ENCODE assay signal across 33 cellular contexts in the genomic region with DNA sequence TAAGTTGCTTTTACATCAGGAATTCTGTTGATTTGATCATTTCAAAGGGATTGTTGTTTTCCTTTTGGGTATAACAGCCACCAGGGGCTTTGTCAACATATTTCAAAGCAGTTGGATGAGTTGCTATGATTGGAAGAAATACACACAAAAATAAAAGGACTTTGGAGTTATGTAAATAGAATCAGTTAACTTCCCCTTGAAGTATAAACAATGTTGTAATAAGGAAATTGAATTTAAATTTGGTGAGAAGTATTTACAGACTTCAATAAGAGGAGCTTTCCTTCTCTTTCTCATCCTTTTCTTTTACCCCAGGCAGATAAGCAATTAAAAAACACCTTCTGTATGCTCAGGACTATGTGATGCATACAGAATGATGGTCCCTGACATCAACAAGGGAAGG.
DNase-seq lines count a peak whose midpoint lies in the region; ATAC-seq, FAIRE-seq and TF ChIP-seq lines count a peak whose summit lies in the region.
"Had no signal": no experiment of that assay in that cellular context is flagged by ENCODE, and none has a peak within 500 bp of the region (broad histone marks: within the 10 kb centered on the region; RNA-seq: fewer than 3 reads in every experiment).

No MANE protein-coding gene starts in this region.

- no peak overlapping the region for H3K4me3 Mint-ChIP-seq in activated naive CD4-positive, alpha-beta T cell treated with anti-CD3 and anti-CD28 coated beads, Interleukin-2, amount 10 ng/mL, durations not matched to agents 7 days and 5 days
- H3K4me3 Mint-ChIP-seq: B cell; CD14-positive monocyte; CD4-positive, alpha-beta memory T cell; CD4-positive, alpha-beta T cell; CD4-positive, CD25-positive, alpha-beta regulatory T cell; CD8-positive, alpha-beta memory T cell; CD8-positive, alpha-beta T cell had no signal

- CTCF ChIA-PET in activated naive CD4-positive, alpha-beta T cell treated with anti-CD3 and anti-CD28 coated beads, Interleukin-2, amount 10 ng/mL, durations not matched to agents 7 days and 5 days (lab: Charles Lee): no interaction called here

- no peak overlapping the region for H3K4me3 ChIP-seq in mucosa of descending colon
- H3K4me3 ChIP-seq: A549; BLaER1; BLaER1 treated with 17β-estradiol and CSF1 and Interleukin-3, amounts not matched to agents 10 nM and 100 nM had no signal

- H3K36me3 Mint-ChIP-seq in activated naive CD4-positive, alpha-beta T cell treated with anti-CD3 and anti-CD28 coated beads, Interleukin-2, amount 10 ng/mL, durations not matched to agents 7 days and 5 days: no peaks in the 10 kb centered on the region
- H3K36me3 Mint-ChIP-seq: CD14-positive monocyte; CD4-positive, alpha-beta memory T cell; CD4-positive, CD25-positive, alpha-beta regulatory T cell; CD8-positive, alpha-beta memory T cell; CD8-positive, alpha-beta T cell had no signal

- no peak for TF ChIP-seq CTCF in mucosa of descending colon (IDR thresholded peaks at IDR 0.05)

- H3K4me1 Mint-ChIP-seq in activated naive CD4-positive, alpha-beta T cell treated with anti-CD3 and anti-CD28 coated beads, Interleukin-2, amount 10 ng/mL, durations not matched to agents 7 days and 5 days: no peaks in the 10 kb centered on the region
- H3K4me1 Mint-ChIP-seq: B cell; CD14-positive monocyte; CD4-positive, alpha-beta memory T cell; CD4-positive, CD25-positive, alpha-beta regulatory T cell; CD8-positive, alpha-beta memory T cell had no signal

- DNase-seq in left colon: no peak
- DNase-seq in mucosa of descending colon: no peak
- DNase-seq in posterior vena cava (ENCODE audit: low spot score): no peak
- DNase-seq in activated naive CD4-positive, alpha-beta T cell treated with anti-CD3 and anti-CD28 coated beads, Interleukin-2, amount 10 ng/mL, durations not matched to agents 7 days and 5 days: no peak
- DNase-seq: 8988T; ACHN; AML-193; BE2C; C1 segment of cervical spinal cord; Caco-2; Calu3; CD4-positive, alpha-beta memory T cell; CD4-positive, alpha-beta T cell; CD4-positive, CD25-positive, alpha-beta regulatory T cell; CD8-positive, alpha-beta memory T cell; CD8-positive, alpha-beta T cell; COR-L47; DMS 273 treated with DMSO at 0.1 percent for 48 hours; DMS153; DMS53; DMS79; DMS79 treated with DMSO at 0.1 percent for 48 hours; DND-41; EL had no signal

- intact Hi-C loops in left colon (cut with DNase I, micrococcal nuclease) (no loop called here), mucosa of descending colon (cut with DNase I, micrococcal nuclease) (no loop called here), posterior vena cava (cut with DNase I) (no loop called here)

- H3K27me3 Mint-ChIP-seq in activated naive CD4-positive, alpha-beta T cell treated with anti-CD3 and anti-CD28 coated beads, Interleukin-2, amount 10 ng/mL, durations not matched to agents 7 days and 5 days: no peaks in the 10 kb centered on the region
- H3K27me3 Mint-ChIP-seq: CD4-positive, alpha-beta T cell; CD4-positive, CD25-positive, alpha-beta regulatory T cell had no signal

- ATAC-seq in left colon (peak; percentile 76), mucosa of descending colon (peak; percentile 60), HG03565 (IDR thresholded peaks at IDR 0.05; ENCODE audit: unreplicated experiment) (no peak)
- ATAC-seq: A549; CD8-positive, alpha-beta T cell had no signal

- no peaks in the 10 kb centered on the region for H3K36me3 ChIP-seq in mucosa of descending colon (ENCODE audit: low read depth)
- H3K36me3 ChIP-seq: BE2C; BLaER1; BLaER1 treated with 17β-estradiol and CSF1 and Interleukin-3, amounts not matched to agents 10 nM and 100 nM had no signal

- no peaks in the 10 kb centered on the region for H3K4me1 ChIP-seq in mucosa of descending colon (ENCODE audit: low read depth)
- H3K4me1 ChIP-seq: A549; BE2C; BLaER1; BLaER1 treated with 17β-estradiol and CSF1 and Interleukin-3, amounts not matched to agents 10 nM and 100 nM; Caco-2 had no signal

- peak; percentile 18 for FAIRE-seq in endometrium (lab: Jason Lieb, UNC)
- FAIRE-seq: A204.1, A549, D721Med had no signal

- no peak overlapping the region for H3K27ac Mint-ChIP-seq in activated naive CD4-positive, alpha-beta T cell treated with anti-CD3 and anti-CD28 coated beads, Interleukin-2, amount 10 ng/mL, durations not matched to agents 7 days and 5 days
- H3K27ac Mint-ChIP-seq: B cell; CD14-positive monocyte; CD4-positive, alpha-beta memory T cell; CD4-positive, alpha-beta T cell; CD4-positive, CD25-positive, alpha-beta regulatory T cell; CD8-positive, alpha-beta memory T cell; CD8-positive, alpha-beta T cell had no signal

- no peaks in the 10 kb centered on the region for H3K9me3 Mint-ChIP-seq in activated naive CD4-positive, alpha-beta T cell treated with anti-CD3 and anti-CD28 coated beads, Interleukin-2, amount 10 ng/mL, durations not matched to agents 7 days and 5 days
- H3K9me3 Mint-ChIP-seq: CD4-positive, alpha-beta T cell; CD8-positive, alpha-beta T cell had no signal

- H3K9me3 ChIP-seq in mucosa of descending colon: no peaks in the 10 kb centered on the region
- H3K9me3 ChIP-seq: A549; BE2C; BLaER1; BLaER1 treated with 17β-estradiol and CSF1 and Interleukin-3, amounts not matched to agents 10 nM and 100 nM; Caco-2 had no signal
